ENCODE assay signal across 10 cellular contexts in genomic region chr3:154954750-154955149, GRCh38.
DNase-seq lines count a peak whose midpoint lies in the region; ATAC-seq and TF ChIP-seq lines count a peak whose summit lies in the region.
"Had no signal": no experiment of that assay in that cellular context is flagged by ENCODE, and none has a peak within 500 bp of the region (broad histone marks: within the 10 kb centered on the region; RNA-seq: fewer than 3 reads in every experiment).

No MANE protein-coding gene starts in this region.

- peak; percentile 62 for TF ChIP-seq CTCF in MCF 10A (IDR thresholded peaks at IDR 0.05; ENCODE audit: unreplicated experiment)
- no peak for TF ChIP-seq CTCF in breast epithelium (IDR thresholded peaks at IDR 0.05)
- TF ChIP-seq CTCF in upper lobe of right lung (IDR thresholded peaks at IDR 0.05), result peak; percentile 41

- H3K36me3 ChIP-seq in breast epithelium, result no peaks in the 10 kb centered on the region
- no peaks in the 10 kb centered on the region for H3K36me3 ChIP-seq in upper lobe of right lung

- CTCF ChIA-PET in MCF 10A (lab: Yijun Ruan, JAX), result interaction anchor here (0.6 to 7.2 kb wide), 24 partner anchors 10 to 376 kb away, joined by 3 to 87 read pairs (median 3); no protein-coding TSS in a partner anchor

- peak; percentile 70 for DNase-seq in MCF 10A (ENCODE audit: unreplicated experiment)
- no peak for DNase-seq in breast epithelium (ENCODE audit: low spot score in 2 of 2)
- peak; percentile 50 for DNase-seq in RPMI7951 (ENCODE audit: low read depth)
- peak; percentile 44 for DNase-seq in germinal center (ENCODE audit: low spot score)
- no peak for DNase-seq in upper lobe of right lung
- DNase-seq in left ventricle myocardium superior, result no peak
- DNase-seq: hypothalamus had no signal

- H3K27me3 Mint-ChIP-seq in MCF 10A (ENCODE audit: insufficient read depth, unreplicated experiment), result no peaks in the 10 kb centered on the region
- H3K27me3 Mint-ChIP-seq: CD4-positive, CD25-positive, alpha-beta regulatory T cell had no signal

- POLR2A ChIA-PET in MCF 10A (lab: Yijun Ruan, JAX), result interaction anchor here (0.6 to 1.1 kb wide), 3 partner anchors 16 to 111 kb away, joined by 3 to 4 read pairs (median 4); no protein-coding TSS in a partner anchor

- no peaks in the 10 kb centered on the region for H3K9me3 ChIP-seq in breast epithelium
- H3K9me3 ChIP-seq in upper lobe of right lung, result peaks cover 5% of the 10 kb centered on the region

- BruUV-seq in MCF 10A (replicated peaks; lab: Mats Ljungman, UMichigan), result no TSS peak

- H3K27ac Mint-ChIP-seq in MCF 10A (ENCODE audit: low read depth, unreplicated experiment), result no peak overlapping the region
- H3K27ac Mint-ChIP-seq: CD4-positive, CD25-positive, alpha-beta regulatory T cell had no signal

- no peaks in the 10 kb centered on the region for H3K4me1 ChIP-seq in breast epithelium
- no peaks in the 10 kb centered on the region for H3K4me1 ChIP-seq in upper lobe of right lung

- TF ChIP-seq POLR2A in breast epithelium (IDR thresholded peaks at IDR 0.05), result no peak

- ATAC-seq in upper lobe of right lung (peak; percentile 88), HG03159 (IDR thresholded peaks at IDR 0.05; ENCODE audit: unreplicated experiment) (no peak), left ventricle myocardium superior (no peak)
- no peak for ATAC-seq in activated CD4-positive, CD25-positive, alpha-beta regulatory T cell treated with anti-CD3 and anti-CD28 coated beads, Interleukin-2, amount 50 U/mL, for 24 hours

- H3K9me3 Mint-ChIP-seq in MCF 10A (ENCODE audit: unreplicated experiment), result no peaks in the 10 kb centered on the region

- H3K36me3 Mint-ChIP-seq in MCF 10A (ENCODE audit: insufficient read depth, unreplicated experiment), result no peaks in the 10 kb centered on the region
- H3K36me3 Mint-ChIP-seq: CD4-positive, CD25-positive, alpha-beta regulatory T cell had no signal

- H3K27me3 ChIP-seq in breast epithelium (no peaks in the 10 kb centered on the region), upper lobe of right lung (no peaks in the 10 kb centered on the region)

- no peak overlapping the region for H3K27ac ChIP-seq in breast epithelium
- no peak overlapping the region for H3K27ac ChIP-seq in upper lobe of right lung

- H3K4me3 Mint-ChIP-seq in MCF 10A (ENCODE audit: unreplicated experiment), result no peak overlapping the region
- H3K4me3 Mint-ChIP-seq: CD4-positive, CD25-positive, alpha-beta regulatory T cell had no signal

- H3K4me1 Mint-ChIP-seq in MCF 10A (ENCODE audit: insufficient read depth, unreplicated experiment), result peaks cover 11% of the 10 kb centered on the region
- H3K4me1 Mint-ChIP-seq: CD4-positive, CD25-positive, alpha-beta regulatory T cell had no signal

- no peak overlapping the region for H3K4me3 ChIP-seq in breast epithelium
- no peak overlapping the region for H3K4me3 ChIP-seq in upper lobe of right lung

- intact Hi-C loops in MCF 10A (cut with micrococcal nuclease), result loop anchor here (1.0 kb wide), 2 partner anchors 196 to 369 kb away; no protein-coding TSS in a partner anchor
- intact Hi-C loops in breast epithelium (cut with DNase I; ENCODE audit: low total_unique reads), result no loop called here
- intact Hi-C loops in upper lobe of right lung (cut with DNase I), result no loop called here
- intact Hi-C loops in left ventricle myocardium superior (cut with micrococcal nuclease), result no loop called here

Comparison
In these comparisons a context has a peak if more than half of its experiments do, and no peak if none do; other contexts are left out.
1. DNase-seq: peak in MCF 10A (single experiment), RPMI7951 (single experiment) and germinal center (single experiment); none in breast epithelium (0 of 2), upper lobe of right lung (single experiment) and left ventricle myocardium superior (single experiment).
2. CTCF ChIP-seq: peak in MCF 10A (single experiment) and upper lobe of right lung (single experiment); none in breast epithelium (0 of 3).